In genomic region chr19:9786819-9787218, GRCh38 we compare ENCODE assay signal across 10 cellular contexts. TPM values are rescaled to one million over a fixed set of nuclear protein-coding genes. Genes with fewer than 3 reads are reported as not detected.
DNase-seq lines count a peak whose midpoint lies in the region; ATAC-seq and TF ChIP-seq lines count a peak whose summit lies in the region.
"Had no signal": no experiment of that assay in that cellular context is flagged by ENCODE, and none has a peak within 500 bp of the region (broad histone marks: within the 10 kb centered on the region; RNA-seq: fewer than 3 reads in every experiment).

No MANE protein-coding gene starts in this region.

- no peak for TF ChIP-seq POLR2A in upper lobe of left lung (IDR thresholded peaks at IDR 0.05)

- TF ChIP-seq CTCF in heart right ventricle (IDR thresholded peaks at IDR 0.05) (no peak), ascending aorta (IDR thresholded peaks at IDR 0.05) (no peak), upper lobe of left lung (IDR thresholded peaks at IDR 0.05) (no peak), psoas muscle (IDR thresholded peaks at IDR 0.05) (no peak)

- H3K4me3 ChIP-seq in heart right ventricle (peak overlapping the region in 4 of 10 donors; percentile 61 to 97 (median 78)), ascending aorta (peak overlapping the region in 1 of 2 donors; percentile 78), mucosa of rectum (ENCODE audit: low read length in 2 of 2) (no peak overlapping the region), upper lobe of left lung (peak overlapping the region in 1 of 4 donors; percentile 89), psoas muscle (no peak overlapping the region)

- 92 to 94% methylated on average over 8 of the region's 8 CpGs for WGBS in heart right ventricle, 2 donors
- WGBS in upper lobe of left lung, 2 donors: 96 to 97% methylated on average over 8 of the region's 8 CpGs
- 87 to 90% (median 89%) methylated on average over 8 of the region's 8 CpGs for WGBS in psoas muscle, 3 donors

- TF ChIP-seq EP300 in upper lobe of left lung (IDR thresholded peaks at IDR 0.05): no peak

- intact Hi-C loops in heart right ventricle (cut with DNase I) (loop anchor here in 3 of 10 donors (5.0 to 10.0 kb wide), 3 partner anchors 112 to 652 kb away; partner anchors contain the start of gene ZNF562 (in 2 of the 3)), cardiac septum (cut with DNase I) (no loop called here), ascending aorta (cut with DNase I) (loop anchor here (10.0 kb wide), 1 partner anchor 1862 kb away; the partner anchor contains the start of genes CTXN1 and SNAPC2), psoas muscle (cut with DNase I) (no loop called here)

- H3K27ac ChIP-seq in heart right ventricle: peak overlapping the region in 7 of 10 donors; percentile 91 to 99 (median 95)
- peak overlapping the region; percentile 98 for H3K27ac ChIP-seq in ascending aorta
- peak overlapping the region; percentile 99 for H3K27ac ChIP-seq in mucosa of rectum (ENCODE audit: low read depth in 2 of 2, low read length in 2 of 2)
- H3K27ac ChIP-seq in upper lobe of left lung: peak overlapping the region in 3 of 4 donors; percentile 97 to 98 (median 98)
- no peak overlapping the region for H3K27ac ChIP-seq in psoas muscle

- H3K27me3 ChIP-seq in heart right ventricle (no peaks in the 10 kb centered on the region), ascending aorta (no peaks in the 10 kb centered on the region), mucosa of rectum (ENCODE audit: control insufficient read depth in 2 of 2, insufficient read depth in 2 of 2, low read length in 2 of 2) (no peaks in the 10 kb centered on the region), upper lobe of left lung (no peaks in the 10 kb centered on the region), psoas muscle (ENCODE audit: insufficient read depth in 3 of 3, low read length in 2 of 3) (peaks cover 0 to 40% (median 4%) of the 10 kb centered on the region in 3 donors)

- no peaks in the 10 kb centered on the region for H3K9me3 ChIP-seq in heart right ventricle
- H3K9me3 ChIP-seq in ascending aorta: no peaks in the 10 kb centered on the region
- H3K9me3 ChIP-seq in mucosa of rectum (ENCODE audit: control insufficient read depth in 2 of 2, low read length in 2 of 2): no peaks in the 10 kb centered on the region
- H3K9me3 ChIP-seq in upper lobe of left lung: no peaks in the 10 kb centered on the region
- H3K9me3 ChIP-seq in psoas muscle: no peaks in the 10 kb centered on the region
- H3K9me3 ChIP-seq: SK-N-SH had no signal

- ATAC-seq in heart right ventricle (no peak), upper lobe of left lung (ENCODE audit: low FRiP score in 2 of 2) (no peak), GM18873 (IDR thresholded peaks at IDR 0.05; ENCODE audit: low FRiP score, unreplicated experiment) (no peak), GM21723 (IDR thresholded peaks at IDR 0.05; ENCODE audit: unreplicated experiment) (no peak), psoas muscle (no peak)
- ATAC-seq: GM12878 had no signal

- DNase-seq in heart right ventricle (no peak), cardiac septum (ENCODE audit: low spot score) (no peak), ascending aorta (ENCODE audit: low spot score in 2 of 2) (no peak), upper lobe of left lung (no peak), psoas muscle (no peak)
- DNase-seq: SK-N-SH had no signal

- H3K4me1 ChIP-seq in heart right ventricle: peaks cover 0 to 38% (median 26%) of the 10 kb centered on the region in 9 donors
- peaks cover 0 to 9% of the 10 kb centered on the region in 2 donors for H3K4me1 ChIP-seq in ascending aorta
- H3K4me1 ChIP-seq in mucosa of rectum (ENCODE audit: control insufficient read depth in 2 of 2, insufficient read depth in 2 of 2, low read length in 2 of 2): peaks cover 6 to 15% of the 10 kb centered on the region in 2 donors
- peaks cover 12 to 25% (median 18%) of the 10 kb centered on the region in 4 donors for H3K4me1 ChIP-seq in upper lobe of left lung
- H3K4me1 ChIP-seq in psoas muscle: no peaks in the 10 kb centered on the region

- H3K36me3 ChIP-seq in heart right ventricle (no peaks in the 10 kb centered on the region), ascending aorta (no peaks in the 10 kb centered on the region), mucosa of rectum (ENCODE audit: control insufficient read depth in 2 of 2, insufficient read depth in 2 of 2, low read length in 2 of 2) (no peaks in the 10 kb centered on the region), upper lobe of left lung (no peaks in the 10 kb centered on the region), psoas muscle (ENCODE audit: insufficient read depth in 1 of 2, low read depth in 1 of 2) (no peaks in the 10 kb centered on the region)

- H3K9ac ChIP-seq in mucosa of rectum (ENCODE audit: low read depth in 1 of 2, low read length in 2 of 2): no peak overlapping the region

RNA-seq across cellular contexts. Expression of gene ZNF846, which starts 18.3 kb away (rescaled TPM):
- total RNA-seq in heart right ventricle: 10 to 100 TPM in 5 of 10 donors, 1 to 10 TPM in 5; 6.2 to 16.2 (median 10.1) TPM
- polyA plus RNA-seq in heart right ventricle: 10 to 100 TPM in 1 of 2 donors, 1 to 10 TPM in 1; 3.9 to 21.4 TPM
- 10.5 TPM for total RNA-seq in cardiac septum
- 1.9 TPM for total RNA-seq in ascending aorta
- total RNA-seq in upper lobe of left lung: 10 to 100 TPM in 5 of 6 donors, 1 to 10 TPM in 1; 5.6 to 36.7 (median 15.0) TPM
- total RNA-seq in psoas muscle: 1 to 10 TPM; 2.1 to 6.8 (median 4.2) TPM
- polyA plus RNA-seq in psoas muscle: 1 to 10 TPM; 1.7 to 6.5 (median 2.5) TPM

RNA-seq across cellular contexts. Expression of gene FBXL12, which starts 32.1 kb away (rescaled TPM):
- 10 to 100 TPM; 10.5 to 13.8 (median 11.5) TPM for total RNA-seq in heart right ventricle
- polyA plus RNA-seq in heart right ventricle: 10 to 100 TPM; 13.5 to 19.5 TPM
- 17.0 TPM for total RNA-seq in cardiac septum
- total RNA-seq in ascending aorta: 64.4 TPM
- total RNA-seq in upper lobe of left lung: 10 to 100 TPM; 14.8 to 48.2 (median 32.3) TPM
- total RNA-seq in psoas muscle: 10 to 100 TPM; 10.4 to 22.1 (median 12.9) TPM
- 10 to 100 TPM; 11.4 to 16.6 (median 16.1) TPM for polyA plus RNA-seq in psoas muscle

RNA-seq across cellular contexts. Expression of gene UBL5, which starts 40.9 kb away (rescaled TPM):
- total RNA-seq in heart right ventricle (100 to 1,000 TPM; 483 to 573 (median 516) TPM), cardiac septum (422 TPM), ascending aorta (169 TPM), upper lobe of left lung (100 to 1,000 TPM in 5 of 6 donors, 10 to 100 TPM in 1; 61.8 to 405 (median 255) TPM), psoas muscle (100 to 1,000 TPM; 262 to 368 (median 315) TPM)
- polyA plus RNA-seq in heart right ventricle (1,000 to 10,000 TPM in 1 of 2 donors, 100 to 1,000 TPM in 1; 914 to 1,564 TPM), psoas muscle (100 to 1,000 TPM; 581 to 659 (median 643) TPM)

RNA-seq across cellular contexts. Expression of gene PIN1, which starts 48.3 kb away (rescaled TPM):
- total RNA-seq in heart right ventricle (100 to 1,000 TPM in 2 of 10 donors, 10 to 100 TPM in 8; 81.1 to 109 (median 90.8) TPM), cardiac septum (93.5 TPM), ascending aorta (50.7 TPM), upper lobe of left lung (10 to 100 TPM; 38.8 to 87.5 (median 70.7) TPM), psoas muscle (10 to 100 TPM; 49.6 to 64.4 (median 56.9) TPM)
- polyA plus RNA-seq in heart right ventricle (100 to 1,000 TPM in 1 of 2 donors, 10 to 100 TPM in 1; 74.6 to 152 TPM), psoas muscle (10 to 100 TPM; 63.9 to 81.1 (median 68.1) TPM)
